Comparison of ENCODE assay signal across 8 cellular contexts in genomic region chr7:84194484-84195260, GRCh38. TPM values are rescaled to one million over a fixed set of nuclear protein-coding genes. Genes with fewer than 3 reads are reported as not detected.
DNase-seq lines count a peak whose midpoint lies in the region; ATAC-seq and TF ChIP-seq lines count a peak whose summit lies in the region.

TSS of gene SEMA3A (minus strand) at chr7:84194789. CDS start at chr7:84194586, 203 bp downstream.

- H3F3A ChIP-seq in PC-3 (ENCODE audit: low read length, unreplicated experiment) = no peaks in the 10 kb centered on the region

- TF ChIP-seq CTCF in CD4-positive, alpha-beta T cell (IDR thresholded peaks at IDR 0.05) = no peak
- TF ChIP-seq CTCF in HEK293 (tag by site-specific recombination; IDR thresholded peaks at IDR 0.05) (no peak), PC-3 (conservative IDR thresholded peaks at IDR 0.05; ENCODE audit: low read depth, low read length) (no peak)

- H3K36me3 ChIP-seq in HEK293 (ENCODE audit: control insufficient read depth in 2 of 2, insufficient read depth in 1 of 2, low read length in 2 of 2) = no peaks in the 10 kb centered on the region
- no peaks in the 10 kb centered on the region for H3K36me3 ChIP-seq in PC-3 (ENCODE audit: low read depth, low read length)

- no peaks in the 10 kb centered on the region for H3K9me3 ChIP-seq in CD4-positive, alpha-beta T cell (ENCODE audit: control insufficient read depth, low read length)
- H3K9me3 ChIP-seq in HEK293 (ENCODE audit: control insufficient read depth, insufficient read depth, low read depth, low read length) = no peaks in the 10 kb centered on the region
- no peaks in the 10 kb centered on the region for H3K9me3 ChIP-seq in PC-3 (ENCODE audit: low read length)

- H3K9ac ChIP-seq in PC-3 (ENCODE audit: low read length) = peak within 1 kb of the TSS; percentile 96

- peaks cover 30% of the 10 kb centered on the region for H3K4me1 Mint-ChIP-seq in CD4-positive, alpha-beta T cell (ENCODE audit: low read depth)

- H3K4me3 ChIP-seq in HEK293 (ENCODE audit: low read depth, low read length) = peak within 1 kb of the TSS; percentile 60
- peak within 1 kb of the TSS; percentile 79 for H3K4me3 ChIP-seq in PC-3 (ENCODE audit: low read length)
- peak within 1 kb of the TSS; percentile 64 for H3K4me3 ChIP-seq in iPS-11a (ENCODE audit: low read depth, low read length)

- no peaks in the 10 kb centered on the region for H3K9me2 ChIP-seq in PC-3 (replicated peaks; ENCODE audit: low read length)

- peaks cover 5% of the 10 kb centered on the region for H3K27me3 Mint-ChIP-seq in CD4-positive, alpha-beta T cell

- peak in 2 of 10 experiments; percentile 2 to 6 for DNase-seq in CD4-positive, alpha-beta T cell
- DNase-seq in PC-3 (peak; percentile 77), brain pericyte (ENCODE audit: low read depth, low spot score) (peak; percentile 53), retina (peak; percentile 86)

- intact Hi-C loops in CD4-positive, alpha-beta T cell (cut with DNase I, micrococcal nuclease) = no loop called here
- intact Hi-C loops in PC-3 (cut with micrococcal nuclease) = loop anchor here (1.0 to 10.0 kb wide), 4 partner anchors 42 to 420 kb away; no protein-coding TSS in a partner anchor

- CTCF ChIA-PET in CD4-positive, alpha-beta T cell (lab: Charles Lee) = no interaction called here
- CTCF ChIA-PET in HEK293 (lab: Yijun Ruan, JAX) (interaction anchor here (0.5 to 1.3 kb wide), 4 partner anchors 8 to 827 kb away, joined by 3 to 5 read pairs (median 4); no protein-coding TSS in a partner anchor), PC-3 (lab: Charles Lee) (interaction anchor here (0.6 kb wide), 2 partner anchors 259 to 673 kb away, joined by 5 to 7 read pairs; no protein-coding TSS in a partner anchor)

- no peak within 1 kb of the TSS for H3K27ac ChIP-seq in CD4-positive, alpha-beta T cell (ENCODE audit: low read depth, low read length)
- H3K27ac ChIP-seq in HEK293 (ENCODE audit: extremely low read depth, low read depth, low read length) (peak within 1 kb of the TSS; percentile 78), PC-3 (ENCODE audit: low read length) (peak within 1 kb of the TSS; percentile 94)

- H3K27ac Mint-ChIP-seq in CD4-positive, alpha-beta T cell = peak within 1 kb of the TSS; percentile 52

- H3K9me3 Mint-ChIP-seq in CD4-positive, alpha-beta T cell = no peaks in the 10 kb centered on the region

- TSS peak; percentile 56 for BruUV-seq in PC-3 (replicated peaks; lab: Mats Ljungman, UMichigan)

- H3K4me1 ChIP-seq in HEK293 (ENCODE audit: control insufficient read depth, insufficient read depth, low read length) (peaks cover 6% of the 10 kb centered on the region; the same call in 1 of the 2 replicates), PC-3 (ENCODE audit: insufficient read depth, low read length) (peaks cover 36% of the 10 kb centered on the region)

- H3K27me3 ChIP-seq in CD4-positive, alpha-beta T cell (ENCODE audit: control insufficient read depth, insufficient read depth, low read length) = no peaks in the 10 kb centered on the region
- H3K27me3 ChIP-seq in PC-3 (ENCODE audit: low read length) = no peaks in the 10 kb centered on the region

- H4K20me1 ChIP-seq in PC-3 (ENCODE audit: low read length) = no peaks in the 10 kb centered on the region

- peak within 1 kb of the TSS; percentile 62 for H2AFZ ChIP-seq in PC-3 (ENCODE audit: low read length)

- H3K79me2 ChIP-seq in PC-3 (ENCODE audit: low read length) = peaks cover 48% of the 10 kb centered on the region

- H3K4me3 Mint-ChIP-seq in CD4-positive, alpha-beta T cell = peak within 1 kb of the TSS; percentile 94

- ATAC-seq in CD4-positive, alpha-beta T cell (ENCODE audit: poor library complexity) = peak; percentile 62
- ATAC-seq in PC-3 = peak; percentile 77
- ATAC-seq in HG02588 (IDR thresholded peaks at IDR 0.05; ENCODE audit: unreplicated experiment) = no peak
- no peak for ATAC-seq in HG03378 (IDR thresholded peaks at IDR 0.05; ENCODE audit: unreplicated experiment)

- peak within 1 kb of the TSS; percentile 81 for H3K4me2 ChIP-seq in PC-3 (ENCODE audit: low read length)

- POLR2A ChIA-PET in CD4-positive, alpha-beta T cell (lab: Charles Lee) = interaction anchor here (0.7 kb wide), 1 partner anchor 1009 kb away, joined by 3 read pairs; no protein-coding TSS in a partner anchor
- POLR2A ChIA-PET in HEK293 (lab: Yijun Ruan, JAX) (interaction anchor here (0.7 to 1.4 kb wide), 4 partner anchors 59 to 837 kb away, joined by 3 to 6 read pairs (median 4); no protein-coding TSS in a partner anchor), PC-3 (lab: Charles Lee; ENCODE audit: unreplicated experiment) (interaction anchor here (0.5 to 0.7 kb wide), 4 partner anchors 169 to 689 kb away, joined by 3 to 13 read pairs (median 3); no protein-coding TSS in a partner anchor)

- H3K36me3 Mint-ChIP-seq in CD4-positive, alpha-beta T cell (ENCODE audit: low read depth) = no peaks in the 10 kb centered on the region

TF ChIP-seq in HEK293, 187 proteins besides CTCF, POLR2A, EP300 and RAD21 (continues in another document):
- TF ChIP-seq ZNF529 (tag by site-specific recombination; IDR thresholded peaks at IDR 0.05; ENCODE audit: insufficient replicate concordance) = no peak
- no peak for TF ChIP-seq GLIS2 (tag by site-specific recombination; IDR thresholded peaks at IDR 0.05)
- no peak for TF ChIP-seq ZNF211 (tag by site-specific recombination; IDR thresholded peaks at IDR 0.05; ENCODE audit: low read depth)
- TF ChIP-seq PRDM10 (tag by site-specific recombination; IDR thresholded peaks at IDR 0.05) = peak; percentile 40
- TF ChIP-seq ZXDB (tag by site-specific recombination; IDR thresholded peaks at IDR 0.05) = peak; percentile 72
- TF ChIP-seq ZNF670 (tag by site-specific recombination; IDR thresholded peaks at IDR 0.05; ENCODE audit: low read depth) = no peak
- no peak for TF ChIP-seq SP2 (tag by site-specific recombination; IDR thresholded peaks at IDR 0.05)
- no peak for TF ChIP-seq ZNF518A (tag by site-specific recombination; conservative IDR thresholded peaks at IDR 0.05; ENCODE audit: low read depth)
- no peak for TF ChIP-seq ZNF302 (tag by site-specific recombination; IDR thresholded peaks at IDR 0.05; ENCODE audit: low read depth)
- no peak for TF ChIP-seq ZNF239 (tag by site-specific recombination; IDR thresholded peaks at IDR 0.05)

RNA-seq across cellular contexts. Expression of gene SEMA3A, which starts in this region (rescaled TPM):
- total RNA-seq in CD4-positive, alpha-beta T cell = under 1 TPM; 0.50 to 0.60 TPM
- total RNA-seq in PC-3 (2014; rRNA removed) = 13.7 and 16.9 TPM in 2 replicates

Comparison
In these comparisons a context has a peak if more than half of its experiments do, and no peak if none do; other contexts are left out.
1. Peak in ATAC-seq in CD4-positive, alpha-beta T cell; RNA of the gene not detected or under 1 TPM.